9 cellular contexts compared by ENCODE assay signal in genomic region chr1:75745276-75745675, GRCh38. TPM values are rescaled to one million over a fixed set of nuclear protein-coding genes. Genes with fewer than 3 reads are reported as not detected.
A peak's percentile ranks its signal among the peaks of the same experiment; 100 is the strongest.
DNase-seq lines count a peak whose midpoint lies in the region; ATAC-seq and TF ChIP-seq lines count a peak whose summit lies in the region.
"Had no signal": no experiment of that assay in that cellular context is flagged by ENCODE, and none has a peak within 500 bp of the region (broad histone marks: within the 10 kb centered on the region; RNA-seq: fewer than 3 reads in every experiment).

No MANE protein-coding gene starts in this region.

- no peak for TF ChIP-seq RAD21 in SK-N-SH (IDR thresholded peaks at IDR 0.05; ENCODE audit: low read length)

- H4K20me1 ChIP-seq in SK-N-SH (ENCODE audit: insufficient read depth): no peaks in the 10 kb centered on the region

- H3K27me3 ChIP-seq in SK-N-SH (ENCODE audit: insufficient read depth): no peaks in the 10 kb centered on the region

- DNase-seq in foreskin melanocyte (peak; percentile 67), SK-N-DZ (ENCODE audit: low spot score) (no peak), HK-2 (ENCODE audit: unreplicated experiment) (no peak), SK-N-SH (no peak), ACHN (no peak)
- DNase-seq: WERI-Rb-1 had no signal

- no peaks in the 10 kb centered on the region for H3F3A ChIP-seq in SK-N-SH (replicated peaks; ENCODE audit: insufficient read depth)

- 96% methylated on average over 4 of the region's 4 CpGs for WGBS in SK-N-SH (ENCODE audit: low lambda C conversion rate)

- H3K9ac ChIP-seq in SK-N-SH: no peak overlapping the region

- H3K36me3 ChIP-seq in SK-N-SH (replicated peaks in 1 of 2; ENCODE audit: control insufficient read depth in 1 of 2, insufficient read depth in 2 of 2, low read length in 1 of 2): peaks cover 45 to 56% of the 10 kb centered on the region in 2 experiments

- no peak for TF ChIP-seq EP300 in SK-N-SH (IDR thresholded peaks at IDR 0.05; ENCODE audit: borderline replicate concordance in 1 of 2, low read depth in 1 of 2, low read length in 1 of 2)

- H3K4me3 ChIP-seq in SK-N-SH (ENCODE audit: low read depth in 2 of 2, low read length in 1 of 2): no peak overlapping the region

- H3K4me1 ChIP-seq in SK-N-SH (ENCODE audit: control insufficient read depth in 1 of 2, insufficient read depth in 2 of 2, low read depth in 1 of 2, low read length in 1 of 2): no peaks in the 10 kb centered on the region

- CTCF ChIA-PET in SK-N-SH (lab: Yijun Ruan, JAX): interaction anchor here (1.2 kb wide), 1 partner anchor 15 kb away, joined by 3 read pairs; no protein-coding TSS in a partner anchor

- H3K79me2 ChIP-seq in SK-N-SH (ENCODE audit: insufficient read depth): no peaks in the 10 kb centered on the region

- POLR2A ChIA-PET in SK-N-SH (lab: Yijun Ruan, JAX): interaction anchor here (0.8 kb wide), 1 partner anchor 16 kb away, joined by 3 read pairs; no protein-coding TSS in a partner anchor

- no peak overlapping the region for H3K27ac ChIP-seq in SK-N-SH (ENCODE audit: low read depth in 2 of 2, low read length in 1 of 2)
- H3K27ac ChIP-seq: WERI-Rb-1 had no signal

- H3K9me2 ChIP-seq in SK-N-SH: no peaks in the 10 kb centered on the region

- TF ChIP-seq CTCF in SK-N-SH (IDR thresholded peaks at IDR 0.05): no peak

- in situ Hi-C loops in ACHN (cut with HindIII; ENCODE audit: low pct_ligation_motif_present, low pct_unique_long_range_greater_than_20kb, low sequenced_read_pairs): no loop called here

- ATAC-seq in GM18907 (IDR thresholded peaks at IDR 0.05; ENCODE audit: unreplicated experiment): peak; percentile 91
- ATAC-seq in HG02642 (IDR thresholded peaks at IDR 0.05; ENCODE audit: poor library complexity, unreplicated experiment): peak; percentile 83
- ATAC-seq in HG03558 (IDR thresholded peaks at IDR 0.05; ENCODE audit: extremely low read depth, unreplicated experiment): peak; percentile 66

- H3K4me2 ChIP-seq in SK-N-SH: no peak overlapping the region

- no peaks in the 10 kb centered on the region for H3K9me3 ChIP-seq in SK-N-SH

- no peak overlapping the region for H2AFZ ChIP-seq in SK-N-SH (ENCODE audit: low read depth)

TF ChIP-seq in SK-N-SH, 30 proteins besides CTCF, POLR2A, EP300 and RAD21:
- TF ChIP-seq RFX5 (IDR thresholded peaks at IDR 0.05; ENCODE audit: low read length) (no peak), RXRA (IDR thresholded peaks at IDR 0.05; ENCODE audit: borderline replicate concordance, low read depth) (no peak), NFIC (IDR thresholded peaks at IDR 0.05; ENCODE audit: borderline replicate concordance) (no peak), CHD2 (IDR thresholded peaks at IDR 0.05; ENCODE audit: low read length, partially characterized antibody) (no peak), NRF1 (IDR thresholded peaks at IDR 0.05; ENCODE audit: low read depth, low read length) (no peak), MAX (IDR thresholded peaks at IDR 0.05; ENCODE audit: low read depth) (no peak), FOSL2 (IDR thresholded peaks at IDR 0.05; ENCODE audit: borderline replicate concordance, low read depth) (no peak), RCOR1 (IDR thresholded peaks at IDR 0.05; ENCODE audit: low read length) (no peak), ELF1 (IDR thresholded peaks at IDR 0.05) (no peak), USF2 (IDR thresholded peaks at IDR 0.05; ENCODE audit: borderline replicate concordance, low read depth, low read length) (no peak)
- TF ChIP-seq, protein P1, sequence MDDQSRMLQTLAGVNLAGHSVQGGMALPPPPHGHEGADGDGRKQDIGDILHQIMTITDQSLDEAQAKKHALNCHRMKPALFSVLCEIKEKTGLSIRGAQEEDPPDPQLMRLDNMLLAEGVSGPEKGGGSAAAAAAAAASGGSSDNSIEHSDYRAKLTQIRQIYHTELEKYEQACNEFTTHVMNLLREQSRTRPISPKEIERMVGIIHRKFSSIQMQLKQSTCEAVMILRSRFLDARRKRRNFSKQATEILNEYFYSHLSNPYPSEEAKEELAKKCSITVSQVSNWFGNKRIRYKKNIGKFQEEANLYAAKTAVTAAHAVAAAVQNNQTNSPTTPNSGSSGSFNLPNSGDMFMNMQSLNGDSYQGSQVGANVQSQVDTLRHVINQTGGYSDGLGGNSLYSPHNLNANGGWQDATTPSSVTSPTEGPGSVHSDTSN (IDR thresholded peaks at IDR 0.05): no peak

RNA-seq across cellular contexts. Expression of gene ACADM, which starts 20.8 kb away (rescaled TPM):
- polyA plus RNA-seq in SK-N-DZ (2014; cell fraction: cytosol; rRNA removed): 74.3 and 77.8 TPM in 2 replicates
- 62.9 and 66.0 TPM in 2 replicates for polyA plus RNA-seq in SK-N-DZ (2014; cell fraction: nucleus; rRNA removed)
- polyA plus RNA-seq in SK-N-SH (2012; rRNA removed): 18.6 and 25.9 TPM in 2 replicates
- polyA plus RNA-seq in SK-N-SH (2012; cell fraction: cytosol; rRNA removed): 29.3 and 45.8 TPM in 2 replicates
- 10.8 and 23.0 TPM in 2 replicates for polyA plus RNA-seq in SK-N-SH (2012; cell fraction: nucleus; rRNA removed)

RNA-seq across cellular contexts. Expression of gene RABGGTB, which starts 40.8 kb away (rescaled TPM):
- 105 and 109 TPM in 2 replicates for polyA plus RNA-seq in SK-N-DZ (2014; cell fraction: cytosol; rRNA removed)
- polyA plus RNA-seq in SK-N-DZ (2014; cell fraction: nucleus; rRNA removed): 209 and 222 TPM in 2 replicates
- polyA plus RNA-seq in SK-N-SH (2012; rRNA removed): 59.0 and 95.5 TPM in 2 replicates
- 66.3 and 98.2 TPM in 2 replicates for polyA plus RNA-seq in SK-N-SH (2012; cell fraction: cytosol; rRNA removed)
- 99.7 and 242 TPM in 2 replicates for polyA plus RNA-seq in SK-N-SH (2012; cell fraction: nucleus; rRNA removed)

RNA-seq across cellular contexts. Expression of gene MSH4, which starts 51.4 kb away (rescaled TPM):
- 0.03 TPM in 1 of 2 replicates, not detected in the other for polyA plus RNA-seq in SK-N-DZ (2014; cell fraction: cytosol; rRNA removed)
- 0.13 and 0.30 TPM in 2 replicates for polyA plus RNA-seq in SK-N-DZ (2014; cell fraction: nucleus; rRNA removed)
- polyA plus RNA-seq in SK-N-SH (2012; rRNA removed): not detected in 2 replicates
- polyA plus RNA-seq in SK-N-SH (2012; cell fraction: cytosol; rRNA removed): 0.01 TPM in 2 replicates
- polyA plus RNA-seq in SK-N-SH (2012; cell fraction: nucleus; rRNA removed): 0.04 TPM in 2 replicates
